16 cellular contexts compared by ENCODE assay signal in genomic region chr2:200322607-200323006, GRCh38.
"Had no signal": no experiment of that assay in that cellular context is flagged by ENCODE, and none has a peak within 500 bp of the region (broad histone marks: within the 10 kb centered on the region; RNA-seq: fewer than 3 reads in every experiment).

No MANE protein-coding gene starts in this region.

- H3K9me3 ChIP-seq: colonic mucosa, suprapubic skin, upper lobe of left lung had no signal

- DNase-seq: activated naive CD4-positive, alpha-beta T cell; brain microvascular endothelial cell; central memory CD4-positive, alpha-beta T cell; colonic mucosa; erythroblast; islet precursor cell; midbrain; T-cell; T-helper 9 cell; upper lobe of left lung had no signal

- H3K9me3 Mint-ChIP-seq: activated T-helper 1 cell treated with anti-CD3 and anti-CD28 coated beads, Interleukin-12 subunit alpha, Interleukin-12 subunit beta, Interleukin-2, Interleukin-4 antibody, amounts not matched to agents 30 ng/mL and 10 ng/mL and 1 ng/mL, durations not matched to agents 14 hours and 24 hours and 36 hours; stimulated activated naive CD8-positive, alpha-beta T cell treated with anti-CD3 and anti-CD28 coated beads, Interleukin-15, Interleukin-2, amounts not matched to agents 100 ng/mL and 50 ng/mL, for 24 hours; T-cell had no signal

- H3K27ac Mint-ChIP-seq: activated T-helper 1 cell treated with anti-CD3 and anti-CD28 coated beads, Interleukin-12 subunit alpha, Interleukin-12 subunit beta, Interleukin-2, Interleukin-4 antibody, amounts not matched to agents 30 ng/mL and 10 ng/mL and 1 ng/mL, durations not matched to agents 14 hours and 24 hours and 36 hours; stimulated activated naive CD8-positive, alpha-beta T cell treated with anti-CD3 and anti-CD28 coated beads, Interleukin-15, Interleukin-2, amounts not matched to agents 100 ng/mL and 50 ng/mL, for 24 hours; T-cell had no signal

- FAIRE-seq: endometrium, frontal cortex had no signal

- H3K27me3 ChIP-seq: brain microvascular endothelial cell, colonic mucosa, suprapubic skin, upper lobe of left lung had no signal

- H3K4me1 ChIP-seq: colonic mucosa had no signal

- H3K4me3 Mint-ChIP-seq: activated T-helper 1 cell treated with anti-CD3 and anti-CD28 coated beads, Interleukin-12 subunit alpha, Interleukin-12 subunit beta, Interleukin-2, Interleukin-4 antibody, amounts not matched to agents 30 ng/mL and 10 ng/mL and 1 ng/mL, durations not matched to agents 14 hours and 24 hours and 36 hours; stimulated activated naive CD8-positive, alpha-beta T cell treated with anti-CD3 and anti-CD28 coated beads, Interleukin-15, Interleukin-2, amounts not matched to agents 100 ng/mL and 50 ng/mL, for 24 hours; T-cell had no signal

- H3K36me3 ChIP-seq: brain microvascular endothelial cell, colonic mucosa, suprapubic skin, upper lobe of left lung had no signal

- ATAC-seq: T-cell had no signal

- H3K36me3 Mint-ChIP-seq: T-cell had no signal

- H3K27ac ChIP-seq: brain microvascular endothelial cell, colonic mucosa, suprapubic skin, upper lobe of left lung had no signal

- H3K4me3 ChIP-seq: colonic mucosa, lung, suprapubic skin, upper lobe of left lung had no signal
